ENCODE assay signal across 20 cellular contexts in genomic region chr3:49316696-49317457, GRCh38. TPM values are rescaled to one million over a fixed set of nuclear protein-coding genes. Genes with fewer than 3 reads are reported as not detected.
DNase-seq lines count a peak whose midpoint lies in the region; ATAC-seq, FAIRE-seq and TF ChIP-seq lines count a peak whose summit lies in the region.
"Had no signal": no experiment of that assay in that cellular context is flagged by ENCODE, and none has a peak within 500 bp of the region (broad histone marks: within the 10 kb centered on the region; RNA-seq: fewer than 3 reads in every experiment).

No MANE protein-coding gene starts in this region.

- POLR2A ChIA-PET in HepG2 (lab: Yijun Ruan, JAX), result no interaction called here
- POLR2A ChIA-PET in CD8-positive, alpha-beta T cell (lab: Charles Lee), result interaction anchor here (1.1 kb wide), 1 partner anchor 75 kb away, joined by 3 read pairs; no protein-coding TSS in a partner anchor

- peak overlapping the region; percentile 23 for H3K4me3 Mint-ChIP-seq in endothelial cell (ENCODE audit: unreplicated experiment)
- H3K4me3 Mint-ChIP-seq in CD8-positive, alpha-beta T cell, result no peak overlapping the region
- H3K4me3 Mint-ChIP-seq: HFFc6 had no signal

- no peak for ATAC-seq in GM18867 (IDR thresholded peaks at IDR 0.05; ENCODE audit: unreplicated experiment)
- no peak for ATAC-seq in HepG2
- ATAC-seq in CD8-positive, alpha-beta T cell, result no peak

- TF ChIP-seq EP300 in HepG2 (IDR thresholded peaks at IDR 0.05; ENCODE audit: low read depth in 2 of 2, low read length in 2 of 2), result no peak
- TF ChIP-seq EP300 in HepG2 (CRISPR knock-in tag; IDR thresholded peaks at IDR 0.05; ENCODE audit: borderline replicate concordance), result no peak

- H3K4me1 Mint-ChIP-seq in endothelial cell (ENCODE audit: unreplicated experiment), result no peaks in the 10 kb centered on the region
- H3K4me1 Mint-ChIP-seq in CD8-positive, alpha-beta T cell (ENCODE audit: low read depth), result no peaks in the 10 kb centered on the region

- no peaks in the 10 kb centered on the region for H3K9me3 ChIP-seq in HepG2 (ENCODE audit: low read length)
- H3K9me3 ChIP-seq in CD8-positive, alpha-beta T cell (ENCODE audit: low read length), result no peaks in the 10 kb centered on the region
- H3K9me3 ChIP-seq: BLaER1 treated with 17β-estradiol and CSF1 and Interleukin-3, amounts not matched to agents 10 nM and 100 nM had no signal

- H3K9ac ChIP-seq in HepG2 (ENCODE audit: insufficient read depth, low read depth, low read length), result no peak overlapping the region
- H3K9ac ChIP-seq: BLaER1 treated with 17β-estradiol and CSF1 and Interleukin-3, amounts not matched to agents 10 nM and 100 nM; KMS-11 had no signal

- intact Hi-C loops in HepG2 (cut with micrococcal nuclease; ENCODE audit: unreplicated experiment), result no loop called here
- intact Hi-C loops in CD8-positive, alpha-beta T cell (cut with DNase I, micrococcal nuclease), result no loop called here

- H3K4me3 ChIP-seq in HepG2 (replicated peaks in 1 of 3; ENCODE audit: insufficient read depth in 1 of 3, low read depth in 2 of 3, low read length in 3 of 3), result no peak overlapping the region
- no peak overlapping the region for H3K4me3 ChIP-seq in CD8-positive, alpha-beta T cell (ENCODE audit: low read depth, low read length)
- H3K4me3 ChIP-seq: BLaER1 treated with 17β-estradiol and CSF1 and Interleukin-3, amounts not matched to agents 10 nM and 100 nM; PC-9 had no signal

- peaks cover 21% of the 10 kb centered on the region for H3K36me3 Mint-ChIP-seq in endothelial cell (ENCODE audit: low read depth, unreplicated experiment)
- peaks cover 72% of the 10 kb centered on the region for H3K36me3 Mint-ChIP-seq in CD8-positive, alpha-beta T cell

- H3K36me3 ChIP-seq in HepG2 (replicated peaks in 1 of 2; ENCODE audit: control insufficient read depth in 1 of 2, insufficient read depth in 2 of 2, low read length in 2 of 2), result peaks cover 11 to 42% of the 10 kb centered on the region in 2 experiments; a peak in 4 of 5 replicates
- H3K36me3 ChIP-seq in CD8-positive, alpha-beta T cell (ENCODE audit: insufficient read depth, low read length), result peaks cover 23% of the 10 kb centered on the region

- TF ChIP-seq RAD21 in HepG2 (CRISPR knock-in tag; IDR thresholded peaks at IDR 0.05), result no peak

- peaks cover 1% of the 10 kb centered on the region for H3K27me3 Mint-ChIP-seq in endothelial cell (ENCODE audit: unreplicated experiment)
- H3K27me3 Mint-ChIP-seq in CD8-positive, alpha-beta T cell (ENCODE audit: low read depth), result no peaks in the 10 kb centered on the region

- no peak overlapping the region for H3K4me2 ChIP-seq in HepG2 (ENCODE audit: low read depth, low read length)
- H3K4me2 ChIP-seq: BLaER1 treated with 17β-estradiol and CSF1 and Interleukin-3, amounts not matched to agents 10 nM and 100 nM; KMS-11; PC-9 had no signal

- TF ChIP-seq POLR2A in HepG2 (IDR thresholded peaks at IDR 0.05; ENCODE audit: insufficient read depth in 1 of 2, low read depth in 2 of 2, low read length in 2 of 2), result no peak

- CTCF ChIA-PET in HepG2 (lab: Yijun Ruan, JAX; ENCODE audit: low intra/inter-chr PET ratio, low total read pairs), result no interaction called here
- CTCF ChIA-PET in CD8-positive, alpha-beta T cell (lab: Charles Lee), result interaction anchor here (1.0 to 1.1 kb wide), 2 partner anchors 23 to 96 kb away, joined by 3 read pairs; no protein-coding TSS in a partner anchor

- H3K27ac ChIP-seq in HepG2 (ENCODE audit: extremely low read length, insufficient read depth, low read length), result no peak overlapping the region
- no peak overlapping the region for H3K27ac ChIP-seq in CD8-positive, alpha-beta T cell (ENCODE audit: low read depth, low read length)
- H3K27ac ChIP-seq: BLaER1 treated with 17β-estradiol and CSF1 and Interleukin-3, amounts not matched to agents 10 nM and 100 nM; KMS-11; PC-9 had no signal

- H3K27ac Mint-ChIP-seq in endothelial cell (ENCODE audit: unreplicated experiment), result no peak overlapping the region
- H3K27ac Mint-ChIP-seq in CD8-positive, alpha-beta T cell, result no peak overlapping the region
- H3K27ac Mint-ChIP-seq: HFFc6 had no signal

- no peaks in the 10 kb centered on the region for H3K27me3 ChIP-seq in HepG2 (ENCODE audit: control insufficient read depth in 1 of 2, insufficient read depth in 2 of 2, low read length in 2 of 2)
- no peaks in the 10 kb centered on the region for H3K27me3 ChIP-seq in CD8-positive, alpha-beta T cell (ENCODE audit: insufficient read depth, low read length)
- H3K27me3 ChIP-seq: BLaER1 treated with 17β-estradiol and CSF1 and Interleukin-3, amounts not matched to agents 10 nM and 100 nM had no signal

- no peaks in the 10 kb centered on the region for H3K9me3 Mint-ChIP-seq in endothelial cell (ENCODE audit: unreplicated experiment)
- H3K9me3 Mint-ChIP-seq in CD8-positive, alpha-beta T cell, result no peaks in the 10 kb centered on the region
- H3K9me3 Mint-ChIP-seq: HFFc6 had no signal

- no peak for FAIRE-seq in HepG2 (lab: Jason Lieb, UNC)
- FAIRE-seq: A204.1, GM12892, H54 had no signal

- DNase-seq in Ammon's horn (ENCODE audit: low spot score) (peak; percentile 38), endothelial cell (ENCODE audit: low spot score) (no peak), midbrain (lab: John Stamatoyannopoulos, UW) (peak; percentile 49), putamen (ENCODE audit: low spot score) (peak; percentile 42), HepG2 (ENCODE audit: low spot score) (no peak)
- DNase-seq in activated CD8-positive, alpha-beta memory T cell treated with anti-CD3 and anti-CD28 coated beads, Interleukin-2, amount 50 U/mL, for 4 hours, result no peak
- no peak for DNase-seq in CD8-positive, alpha-beta T cell
- DNase-seq: GF-D8, HFFc6, NCI-H1092, NCI-H146, NCI-H2081, NCI-H524, PC-9 had no signal

- no peak overlapping the region for H2AFZ ChIP-seq in HepG2 (ENCODE audit: low read length)
- H2AFZ ChIP-seq: PC-9 had no signal

- in situ Hi-C loops in HepG2 (cut with HindIII; ENCODE audit: extremely low pct_ligation_motif_present, low pct_unique_long_range_greater_than_20kb), result no loop called here

- no peaks in the 10 kb centered on the region for H4K20me1 ChIP-seq in HepG2 (ENCODE audit: insufficient read depth, low read length)

- TF ChIP-seq CTCF in endothelial cell (IDR thresholded peaks at IDR 0.05; ENCODE audit: unreplicated experiment) (no peak), HepG2 (CRISPR knock-in tag; IDR thresholded peaks at IDR 0.05) (no peak)
- TF ChIP-seq CTCF in CD8-positive, alpha-beta T cell (IDR thresholded peaks at IDR 0.05), result no peak

- H3K4me1 ChIP-seq in HepG2 (ENCODE audit: insufficient read depth, low read length), result no peaks in the 10 kb centered on the region
- H3K4me1 ChIP-seq in CD8-positive, alpha-beta T cell (ENCODE audit: insufficient read depth, low read length), result no peaks in the 10 kb centered on the region

- BruUV-seq in HepG2 (replicated peaks; lab: Mats Ljungman, UMichigan), result no TSS peak

- no peaks in the 10 kb centered on the region for H3K79me2 ChIP-seq in HepG2 (ENCODE audit: insufficient read depth, low read length)

- 96% methylated on average over 10 of the region's 16 CpGs for WGBS in HepG2 (ENCODE audit: low lambda C conversion rate)

RNA-seq across cellular contexts. Expression of gene USP4, which starts 23.0 kb away (rescaled TPM):
- total RNA-seq in endothelial cell (ENCODE audit: unreplicated experiment) (55.0 TPM), HepG2 (2016; rRNA removed; fragmentation: Illumina TruSeq; extraction: Trizol) (9.2 and 12.1 TPM in 2 replicates)
- 3.9 and 5.6 TPM in 2 replicates for total RNA-seq in HepG2 (2016; cell fraction: cytosol; rRNA removed; fragmentation: Illumina TruSeq; extraction: Trizol; ENCODE audit: low read depth)
- total RNA-seq in HepG2 (2016; cell fraction: insoluble cytoplasmic fraction; rRNA removed; fragmentation: Illumina TruSeq; extraction: Trizol), result 9.5 and 12.5 TPM in 2 replicates
- 6.2 and 7.0 TPM in 2 replicates for total RNA-seq in HepG2 (2016; cell fraction: membrane; rRNA removed; fragmentation: Illumina TruSeq; extraction: Trizol)
- 14.7 and 15.5 TPM in 2 replicates for total RNA-seq in HepG2 (2016; cell fraction: nucleus; rRNA removed; fragmentation: Illumina TruSeq; extraction: Trizol)
- 18.7 and 20.8 TPM in 2 replicates for polyA plus RNA-seq in HepG2 (2011; rRNA removed)
- polyA plus RNA-seq in HepG2 (2011; cell fraction: cytosol; rRNA removed), result 10.8 and 12.7 TPM in 2 replicates
- 22.0 and 28.3 TPM in 2 replicates for polyA plus RNA-seq in HepG2 (2011; cell fraction: nucleus; rRNA removed)
- 11.8 and 12.6 TPM in 2 replicates for polyA plus RNA-seq in HepG2 (2012)
- 2.2 and 2.4 TPM in 2 replicates for polyA plus RNA-seq in HepG2 (2016; cell fraction: cytosol; fragmentation: Illumina TruSeq; extraction: Trizol; ENCODE audit: low read depth)
- polyA plus RNA-seq in HepG2 (2016; cell fraction: insoluble cytoplasmic fraction; fragmentation: Illumina TruSeq; extraction: Trizol; ENCODE audit: low read depth), result 23.2 and 24.3 TPM in 2 replicates
- polyA plus RNA-seq in HepG2 (2016; cell fraction: membrane; fragmentation: Illumina TruSeq; extraction: Trizol; ENCODE audit: low read depth), result 5.3 and 5.8 TPM in 2 replicates
- polyA plus RNA-seq in HepG2 (2016; cell fraction: nucleus; fragmentation: Illumina TruSeq; extraction: Trizol; ENCODE audit: insufficient read depth, low read depth), result 37.3 and 42.6 TPM in 2 replicates
- 31.1 and 48.0 TPM in 2 replicates for polyA minus RNA-seq in HepG2 (2011; rRNA and poly(A)+ RNA removed; ENCODE audit: low replicate concordance)
- polyA minus RNA-seq in HepG2 (2011; cell fraction: cytosol; rRNA and poly(A)+ RNA removed), result 10.6 TPM in 2 replicates
- polyA minus RNA-seq in HepG2 (2011; cell fraction: nucleus; rRNA and poly(A)+ RNA removed), result 36.3 and 41.9 TPM in 2 replicates
- total RNA-seq in CD8-positive, alpha-beta T cell, result 10 to 100 TPM; 78.0 to 92.4 TPM

RNA-seq across cellular contexts. Expression of gene C3orf62, which starts 39.8 kb away (rescaled TPM):
- 3.8 TPM for total RNA-seq in endothelial cell (ENCODE audit: unreplicated experiment)
- total RNA-seq in HepG2 (2016; rRNA removed; fragmentation: Illumina TruSeq; extraction: Trizol), result 1.2 and 1.6 TPM in 2 replicates
- 0.44 and 1.3 TPM in 2 replicates for total RNA-seq in HepG2 (2016; cell fraction: cytosol; rRNA removed; fragmentation: Illumina TruSeq; extraction: Trizol; ENCODE audit: low read depth)
- 1.3 and 1.4 TPM in 2 replicates for total RNA-seq in HepG2 (2016; cell fraction: insoluble cytoplasmic fraction; rRNA removed; fragmentation: Illumina TruSeq; extraction: Trizol)
- total RNA-seq in HepG2 (2016; cell fraction: membrane; rRNA removed; fragmentation: Illumina TruSeq; extraction: Trizol), result 0.86 and 1.7 TPM in 2 replicates
- total RNA-seq in HepG2 (2016; cell fraction: nucleus; rRNA removed; fragmentation: Illumina TruSeq; extraction: Trizol), result 2.2 and 3.0 TPM in 2 replicates
- 3.9 and 4.3 TPM in 2 replicates for polyA plus RNA-seq in HepG2 (2011; rRNA removed)
- polyA plus RNA-seq in HepG2 (2011; cell fraction: cytosol; rRNA removed), result 1.7 and 2.3 TPM in 2 replicates
- polyA plus RNA-seq in HepG2 (2011; cell fraction: nucleus; rRNA removed), result 10.2 and 11.2 TPM in 2 replicates
- polyA plus RNA-seq in HepG2 (2012), result 3.0 and 3.6 TPM in 2 replicates
- polyA plus RNA-seq in HepG2 (2016; cell fraction: cytosol; fragmentation: Illumina TruSeq; extraction: Trizol; ENCODE audit: low read depth), result 0.58 and 0.86 TPM in 2 replicates
- 2.0 and 2.7 TPM in 2 replicates for polyA plus RNA-seq in HepG2 (2016; cell fraction: insoluble cytoplasmic fraction; fragmentation: Illumina TruSeq; extraction: Trizol; ENCODE audit: low read depth)
- polyA plus RNA-seq in HepG2 (2016; cell fraction: membrane; fragmentation: Illumina TruSeq; extraction: Trizol; ENCODE audit: low read depth), result 1.1 and 1.2 TPM in 2 replicates
- 17.7 and 17.8 TPM in 2 replicates for polyA plus RNA-seq in HepG2 (2016; cell fraction: nucleus; fragmentation: Illumina TruSeq; extraction: Trizol; ENCODE audit: insufficient read depth, low read depth)
- polyA minus RNA-seq in HepG2 (2011; rRNA and poly(A)+ RNA removed; ENCODE audit: low replicate concordance), result 2.3 and 13.0 TPM in 2 replicates
- 0.89 and 1.1 TPM in 2 replicates for polyA minus RNA-seq in HepG2 (2011; cell fraction: cytosol; rRNA and poly(A)+ RNA removed)
- polyA minus RNA-seq in HepG2 (2011; cell fraction: nucleus; rRNA and poly(A)+ RNA removed), result 10.1 and 11.5 TPM in 2 replicates
- total RNA-seq in CD8-positive, alpha-beta T cell, result 1 to 10 TPM; 7.1 to 7.3 TPM

RNA-seq across cellular contexts. Expression of gene GPX1, which starts 41.3 kb away (rescaled TPM):
- total RNA-seq in endothelial cell (ENCODE audit: unreplicated experiment) (374 TPM), HepG2 (2016; rRNA removed; fragmentation: Illumina TruSeq; extraction: Trizol) (149 and 169 TPM in 2 replicates)
- total RNA-seq in HepG2 (2016; cell fraction: cytosol; rRNA removed; fragmentation: Illumina TruSeq; extraction: Trizol; ENCODE audit: low read depth), result 205 and 280 TPM in 2 replicates
- total RNA-seq in HepG2 (2016; cell fraction: insoluble cytoplasmic fraction; rRNA removed; fragmentation: Illumina TruSeq; extraction: Trizol), result 148 and 173 TPM in 2 replicates
- total RNA-seq in HepG2 (2016; cell fraction: membrane; rRNA removed; fragmentation: Illumina TruSeq; extraction: Trizol), result 276 and 347 TPM in 2 replicates
- 56.7 and 58.1 TPM in 2 replicates for total RNA-seq in HepG2 (2016; cell fraction: nucleus; rRNA removed; fragmentation: Illumina TruSeq; extraction: Trizol)
- polyA plus RNA-seq in HepG2 (2011; rRNA removed), result 167 and 168 TPM in 2 replicates
- polyA plus RNA-seq in HepG2 (2011; cell fraction: cytosol; rRNA removed), result 122 and 246 TPM in 2 replicates
- polyA plus RNA-seq in HepG2 (2011; cell fraction: nucleus; rRNA removed), result 103 and 106 TPM in 2 replicates
- polyA plus RNA-seq in HepG2 (2012), result 61.4 and 66.5 TPM in 2 replicates
- 349 and 479 TPM in 2 replicates for polyA plus RNA-seq in HepG2 (2016; cell fraction: cytosol; fragmentation: Illumina TruSeq; extraction: Trizol; ENCODE audit: low read depth)
- polyA plus RNA-seq in HepG2 (2016; cell fraction: insoluble cytoplasmic fraction; fragmentation: Illumina TruSeq; extraction: Trizol; ENCODE audit: low read depth), result 254 and 267 TPM in 2 replicates
- polyA plus RNA-seq in HepG2 (2016; cell fraction: membrane; fragmentation: Illumina TruSeq; extraction: Trizol; ENCODE audit: low read depth), result 392 and 448 TPM in 2 replicates
- 140 and 150 TPM in 2 replicates for polyA plus RNA-seq in HepG2 (2016; cell fraction: nucleus; fragmentation: Illumina TruSeq; extraction: Trizol; ENCODE audit: insufficient read depth, low read depth)
- polyA minus RNA-seq in HepG2 (2011; rRNA and poly(A)+ RNA removed; ENCODE audit: low replicate concordance), result 140 and 218 TPM in 2 replicates
- polyA minus RNA-seq in HepG2 (2011; cell fraction: cytosol; rRNA and poly(A)+ RNA removed), result 38.9 and 50.8 TPM in 2 replicates
- polyA minus RNA-seq in HepG2 (2011; cell fraction: nucleus; rRNA and poly(A)+ RNA removed), result 19.5 and 22.8 TPM in 2 replicates
- 10 to 100 TPM; 24.4 to 27.8 TPM for total RNA-seq in CD8-positive, alpha-beta T cell

Comparison
In these comparisons a context has a peak if more than half of its experiments do, and no peak if none do; other contexts are left out.
1. DNase-seq: peak in Ammon's horn (single experiment), midbrain (single experiment) and putamen (single experiment); none in endothelial cell (single experiment), activated CD8-positive, alpha-beta memory T cell treated with anti-CD3 and anti-CD28 coated beads, Interleukin-2, amount 50 U/mL, for 4 hours (single experiment), HepG2 (single experiment) and CD8-positive, alpha-beta T cell (0 of 7).